8 cellular contexts compared by ENCODE assay signal in genomic region chr17:21316887-21317500, GRCh38. TPM values are rescaled to one million over a fixed set of nuclear protein-coding genes. Genes with fewer than 3 reads are reported as not detected.
A peak's percentile ranks its signal among the peaks of the same experiment; 100 is the strongest.
DNase-seq lines count a peak whose midpoint lies in the region; ATAC-seq and TF ChIP-seq lines count a peak whose summit lies in the region.
"Not testable (repeated sequence)": the region's sequence is repeated elsewhere in the genome, so short reads cannot be mapped to it uniquely, and the experiment has no call there.

No MANE protein-coding gene starts in this region.

- not testable (repeated sequence) for H3K27ac Mint-ChIP-seq in activated naive CD4-positive, alpha-beta T cell treated with anti-CD3 and anti-CD28 coated beads, Interleukin-2, amount 10 ng/mL, durations not matched to agents 7 days and 5 days; neural crest cell (ENCODE audit: unreplicated experiment)
- peak overlapping the region in 1 of 2 donors; percentile 34 for H3K27ac Mint-ChIP-seq in stimulated activated naive CD8-positive, alpha-beta T cell treated with anti-CD3 and anti-CD28 coated beads, Interleukin-15, amount 100 ng/mL, for 72 hours

- not testable (repeated sequence) for H3K27me3 Mint-ChIP-seq in activated naive CD4-positive, alpha-beta T cell treated with anti-CD3 and anti-CD28 coated beads, Interleukin-2, amount 10 ng/mL, durations not matched to agents 7 days and 5 days; neural crest cell (ENCODE audit: low read depth); stimulated activated naive CD8-positive, alpha-beta T cell treated with anti-CD3 and anti-CD28 coated beads, Interleukin-15, amount 100 ng/mL, for 72 hours

- not testable (repeated sequence) for BruUV-seq in Panc1 (replicated peaks; lab: Mats Ljungman, UMichigan)

- not testable (repeated sequence) for H3K36me3 ChIP-seq in DND-41 (ENCODE audit: insufficient read depth, low read length); Panc1 (ENCODE audit: control insufficient read depth, insufficient read depth, low read length)

- ATAC-seq in DND-41 (ENCODE audit: insufficient read depth, low read depth) (peak; percentile 25; the same call in 1 of the 3 replicates), HG02588 (IDR thresholded peaks at IDR 0.05; ENCODE audit: unreplicated experiment) (peak; percentile 11), Panc1 (peak; percentile 52)
- ATAC-seq in stimulated activated naive CD8-positive, alpha-beta T cell treated with anti-CD3 and anti-CD28 coated beads, Interleukin-15, amount 100 ng/mL, for 72 hours = peak; percentile 27

- not testable (repeated sequence) for H3K4me1 ChIP-seq in DND-41 (ENCODE audit: insufficient read depth, low read length); Panc1 (ENCODE audit: control insufficient read depth, insufficient read depth, low read length)

- POLR2A ChIA-PET in Panc1 (lab: Charles Lee) = interaction anchor here (0.7 kb wide), 1 partner anchor 200 kb away, joined by 7 read pairs; no protein-coding TSS in a partner anchor

- not testable (repeated sequence) for H4K20me1 ChIP-seq in DND-41 (ENCODE audit: insufficient read depth, low read length)

- in situ Hi-C loops in Panc1 (cut with HindIII; ENCODE audit: low pct_unique_long_range_greater_than_20kb, low sequenced_read_pairs) = not testable (repeated sequence)

- H3K4me3 Mint-ChIP-seq in activated naive CD4-positive, alpha-beta T cell treated with anti-CD3 and anti-CD28 coated beads, Interleukin-2, amount 10 ng/mL, durations not matched to agents 7 days and 5 days; neural crest cell; stimulated activated naive CD8-positive, alpha-beta T cell treated with anti-CD3 and anti-CD28 coated beads, Interleukin-15, amount 100 ng/mL, for 72 hours: not testable (repeated sequence)

- H3K4me1 Mint-ChIP-seq in activated naive CD4-positive, alpha-beta T cell treated with anti-CD3 and anti-CD28 coated beads, Interleukin-2, amount 10 ng/mL, durations not matched to agents 7 days and 5 days; neural crest cell; stimulated activated naive CD8-positive, alpha-beta T cell treated with anti-CD3 and anti-CD28 coated beads, Interleukin-15, amount 100 ng/mL, for 72 hours: not testable (repeated sequence)

- not testable (repeated sequence) for H3K9me3 ChIP-seq in DND-41 (ENCODE audit: insufficient read depth, low read length, severe bottlenecking); Panc1 (ENCODE audit: control insufficient read depth, insufficient read depth, low read depth, low read length)

- H3K4me2 ChIP-seq in DND-41 (ENCODE audit: insufficient read depth, low read length) = not testable (repeated sequence)

- intact Hi-C loops in Panc1 (cut with micrococcal nuclease; ENCODE audit: unreplicated experiment) = not testable (repeated sequence)

- DNase-seq in DND-41; Panc1 (ENCODE audit: low read depth, low spot score); stimulated activated naive CD8-positive, alpha-beta T cell treated with anti-CD3 and anti-CD28 coated beads, Interleukin-15, amount 100 ng/mL, for 72 hours: not testable (repeated sequence)
- DNase-seq in activated naive CD4-positive, alpha-beta T cell treated with anti-CD3 and anti-CD28 coated beads, Interleukin-2, amount 10 ng/mL, durations not matched to agents 7 days and 5 days = peak; percentile 19
- DNase-seq in epidermal melanocyte (ENCODE audit: insufficient read length, low spot score) (peak; percentile 7), islet precursor cell (peak; percentile 83), neural crest cell (ENCODE audit: low read depth, low spot score) (peak; percentile 37)

- not testable (repeated sequence) for H3K9me3 Mint-ChIP-seq in activated naive CD4-positive, alpha-beta T cell treated with anti-CD3 and anti-CD28 coated beads, Interleukin-2, amount 10 ng/mL, durations not matched to agents 7 days and 5 days; neural crest cell; stimulated activated naive CD8-positive, alpha-beta T cell treated with anti-CD3 and anti-CD28 coated beads, Interleukin-15, amount 100 ng/mL, for 72 hours

- not testable (repeated sequence) for H3K27me3 ChIP-seq in DND-41 (ENCODE audit: insufficient read depth, low read length, poor library complexity); Panc1 (ENCODE audit: control insufficient read depth, insufficient read depth, low read length)

- TF ChIP-seq CTCF in DND-41 (IDR thresholded peaks at IDR 0.05; ENCODE audit: borderline replicate concordance, extremely low read depth, low read length, poor library complexity, severe bottlenecking); Panc1 (IDR thresholded peaks at IDR 0.05); neural crest cell (conservative IDR thresholded peaks at IDR 0.05): not testable (repeated sequence)

- not testable (repeated sequence) for H3K4me3 ChIP-seq in DND-41 (ENCODE audit: low read depth in 1 of 2, low read length in 2 of 2)
- H3K4me3 ChIP-seq in Panc1 (ENCODE audit: low read depth in 2 of 2, low read length in 2 of 2) = 0 out of 4 replicates have a peak overlapping the region, but pooled peaks of 1 of the 2 experiments have one; percentile 16

- CTCF ChIA-PET in Panc1 (lab: Charles Lee); activated naive CD4-positive, alpha-beta T cell treated with anti-CD3 and anti-CD28 coated beads, Interleukin-2, amount 10 ng/mL, durations not matched to agents 7 days and 5 days (lab: Charles Lee): not testable (repeated sequence)

- not testable (repeated sequence) for H3K36me3 Mint-ChIP-seq in activated naive CD4-positive, alpha-beta T cell treated with anti-CD3 and anti-CD28 coated beads, Interleukin-2, amount 10 ng/mL, durations not matched to agents 7 days and 5 days; neural crest cell (ENCODE audit: low read depth)

- not testable (repeated sequence) for H3K79me2 ChIP-seq in DND-41 (ENCODE audit: insufficient read depth, low read length)

- not testable (repeated sequence) for H2AFZ ChIP-seq in DND-41 (ENCODE audit: low read depth, low read length)

- not testable (repeated sequence) for H3K9ac ChIP-seq in DND-41 (ENCODE audit: low read depth, low read length)

- not testable (repeated sequence) for H3K27ac ChIP-seq in DND-41 (ENCODE audit: low read length); Panc1 (ENCODE audit: low read length)

RNA-seq across cellular contexts. Expression of gene MAP2K3, which starts 32.5 kb away (rescaled TPM):
- total RNA-seq in Panc1 (2021; ENCODE audit: unreplicated experiment) = 44.4 TPM
- 46.3 TPM for polyA plus RNA-seq in Panc1 (2012; ENCODE audit: insufficient read length)
- 19.4 and 20.3 TPM in 2 replicates for total RNA-seq in neural crest cell

RNA-seq across cellular contexts. Expression of gene KCNJ12, which starts 59.2 kb away (rescaled TPM):
- total RNA-seq in Panc1 (2021; ENCODE audit: unreplicated experiment) (2.7 TPM), neural crest cell (6.1 and 6.6 TPM in 2 replicates)
- polyA plus RNA-seq in Panc1 (2012; ENCODE audit: insufficient read length) = 2.9 TPM
